In genomic region chr16:30445408-30446202, GRCh38 we compare ENCODE assay signal across 8 cellular contexts. TPM values are rescaled to one million over a fixed set of nuclear protein-coding genes. Genes with fewer than 3 reads are reported as not detected.
A peak's percentile ranks its signal among the peaks of the same experiment; 100 is the strongest.
DNase-seq lines count a peak whose midpoint lies in the region; ATAC-seq and TF ChIP-seq lines count a peak whose summit lies in the region.

A gene with protein sequence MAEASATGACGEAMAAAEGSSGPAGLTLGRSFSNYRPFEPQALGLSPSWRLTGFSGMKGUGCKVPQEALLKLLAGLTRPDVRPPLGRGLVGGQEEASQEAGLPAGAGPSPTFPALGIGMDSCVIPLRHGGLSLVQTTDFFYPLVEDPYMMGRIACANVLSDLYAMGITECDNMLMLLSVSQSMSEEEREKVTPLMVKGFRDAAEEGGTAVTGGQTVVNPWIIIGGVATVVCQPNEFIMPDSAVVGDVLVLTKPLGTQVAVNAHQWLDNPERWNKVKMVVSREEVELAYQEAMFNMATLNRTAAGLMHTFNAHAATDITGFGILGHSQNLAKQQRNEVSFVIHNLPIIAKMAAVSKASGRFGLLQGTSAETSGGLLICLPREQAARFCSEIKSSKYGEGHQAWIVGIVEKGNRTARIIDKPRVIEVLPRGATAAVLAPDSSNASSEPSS (minus strand): TSS chr16:30445874. CDS start chr16:30445727, 147 bp downstream.

- intact Hi-C loops in activated T-helper 1 cell treated with anti-CD3 and anti-CD28 coated beads, Interleukin-12 subunit alpha, Interleukin-12 subunit beta, Interleukin-2, Interleukin-4 antibody, amounts not matched to agents 30 ng/mL and 10 ng/mL and 1 ng/mL, durations not matched to agents 14 hours and 24 hours and 36 hours (cut with micrococcal nuclease): loop anchor here (1.0 to 5.0 kb wide), 5 partner anchors 13 to 82 kb away; partner anchors contain the start of genes DCTPP1 and ITGAL
- intact Hi-C loops in naive thymus-derived CD4-positive, alpha-beta T cell (cut with micrococcal nuclease): loop anchor here (1.0 to 5.0 kb wide), 10 partner anchors 13 to 205 kb away; partner anchors contain the start of genes DCTPP1 (in 2 of the 2), ZNF747 (in 2 of the 2), ITGAL (in 1 of the 2) and PRR14 (in 1 of the 2)

- H3K4me1 ChIP-seq in fibroblast of lung (ENCODE audit: control insufficient read depth, extremely low read depth, insufficient read depth, low read length): peaks cover 7% of the 10 kb centered on the region
- H3K4me1 ChIP-seq in naive thymus-derived CD4-positive, alpha-beta T cell (ENCODE audit: control insufficient read depth in 2 of 2, insufficient read depth in 2 of 2, low read length in 2 of 2): peaks cover 26 to 37% of the 10 kb centered on the region in 2 donors

- peak within 1 kb of the TSS; percentile 95 for H3K4me3 Mint-ChIP-seq in activated T-helper 1 cell treated with anti-CD3 and anti-CD28 coated beads, Interleukin-12 subunit alpha, Interleukin-12 subunit beta, Interleukin-2, Interleukin-4 antibody, amounts not matched to agents 30 ng/mL and 10 ng/mL and 1 ng/mL, durations not matched to agents 14 hours and 24 hours and 36 hours
- peak within 1 kb of the TSS; percentile 85 to 97 (median 95) for H3K4me3 Mint-ChIP-seq in naive thymus-derived CD4-positive, alpha-beta T cell
- H3K4me3 Mint-ChIP-seq in stimulated activated naive B cell treated with anti-CD40 and anti-IgM and Interleukin-4, amounts not matched to agents 10 μg/mL and 1 μg/mL and 100 μg/mL, for 72 hours: peak within 1 kb of the TSS; percentile 87 to 94

- peak within 1 kb of the TSS; percentile 88 for H2AFZ ChIP-seq in fibroblast of lung (ENCODE audit: low read length)

- peak within 1 kb of the TSS; percentile 91 for H3K27ac ChIP-seq in fibroblast of lung (ENCODE audit: insufficient read depth, low read length)
- H3K27ac ChIP-seq in naive thymus-derived CD4-positive, alpha-beta T cell (ENCODE audit: low read depth, low read length): peak within 1 kb of the TSS; percentile 92

- POLR2A ChIA-PET in naive thymus-derived CD4-positive, alpha-beta T cell (lab: Charles Lee): interaction anchor here (0.7 to 20.1 kb wide), 17 partner anchors 12 to 197 kb away, joined by 3 to 374 read pairs (median 4); partner anchors contain the start of genes DCTPP1, ITGAL, ZNF688 and ZNF747

- H3K27me3 ChIP-seq in fibroblast of lung (ENCODE audit: control insufficient read depth, insufficient read depth, low read length): no peaks in the 10 kb centered on the region
- H3K27me3 ChIP-seq in naive thymus-derived CD4-positive, alpha-beta T cell (ENCODE audit: control insufficient read depth in 2 of 2, insufficient read depth in 2 of 2, low read length in 2 of 2): no peaks in the 10 kb centered on the region

- H3K36me3 Mint-ChIP-seq in activated T-helper 1 cell treated with anti-CD3 and anti-CD28 coated beads, Interleukin-12 subunit alpha, Interleukin-12 subunit beta, Interleukin-2, Interleukin-4 antibody, amounts not matched to agents 30 ng/mL and 10 ng/mL and 1 ng/mL, durations not matched to agents 14 hours and 24 hours and 36 hours (ENCODE audit: low read depth): peaks cover 25% of the 10 kb centered on the region
- H3K36me3 Mint-ChIP-seq in naive thymus-derived CD4-positive, alpha-beta T cell: peaks cover 5 to 26% (median 19%) of the 10 kb centered on the region in 5 donors
- H3K36me3 Mint-ChIP-seq in stimulated activated naive B cell treated with anti-CD40 and anti-IgM and Interleukin-4, amounts not matched to agents 10 μg/mL and 1 μg/mL and 100 μg/mL, for 72 hours: peaks cover 26 to 33% of the 10 kb centered on the region in 2 donors

- CTCF ChIA-PET in naive thymus-derived CD4-positive, alpha-beta T cell (lab: Charles Lee): interaction anchor here (0.9 to 2.2 kb wide), 4 partner anchors 14 to 90 kb away, joined by 3 to 7 read pairs (median 6); partner anchors contain the start of gene ZNF747

- peaks cover 42% of the 10 kb centered on the region for H3K4me1 Mint-ChIP-seq in activated T-helper 1 cell treated with anti-CD3 and anti-CD28 coated beads, Interleukin-12 subunit alpha, Interleukin-12 subunit beta, Interleukin-2, Interleukin-4 antibody, amounts not matched to agents 30 ng/mL and 10 ng/mL and 1 ng/mL, durations not matched to agents 14 hours and 24 hours and 36 hours (ENCODE audit: low read depth)
- peaks cover 30 to 47% (median 41%) of the 10 kb centered on the region in 7 donors for H3K4me1 Mint-ChIP-seq in naive thymus-derived CD4-positive, alpha-beta T cell
- peaks cover 27 to 60% of the 10 kb centered on the region in 2 donors for H3K4me1 Mint-ChIP-seq in stimulated activated naive B cell treated with anti-CD40 and anti-IgM and Interleukin-4, amounts not matched to agents 10 μg/mL and 1 μg/mL and 100 μg/mL, for 72 hours

- peak within 1 kb of the TSS; percentile 93 for H3K9ac ChIP-seq in fibroblast of lung (ENCODE audit: insufficient read depth, low read length)

- DNase-seq in DMS79 (lab: John Stamatoyannopoulos, UW): peak; percentile 94
- peak; percentile 87 for DNase-seq in Kasumi-1 (lab: John Stamatoyannopoulos, UW)
- DNase-seq in RKO (ENCODE audit: low spot score): peak; percentile 98
- peak; percentile 93 for DNase-seq in activated T-helper 1 cell treated with anti-CD3 and anti-CD28 coated beads, Interleukin-12 subunit alpha, Interleukin-12 subunit beta, Interleukin-2, Interleukin-4 antibody, amounts not matched to agents 30 ng/mL and 10 ng/mL and 1 ng/mL, durations not matched to agents 14 hours and 24 hours and 36 hours (ENCODE audit: low spot score)
- DNase-seq in fibroblast of lung (ENCODE audit: low read depth in 2 of 2): peak; percentile 98 to 99
- peak; percentile 84 to 96 (median 94) for DNase-seq in naive thymus-derived CD4-positive, alpha-beta T cell
- peak; percentile 97 for DNase-seq in stimulated activated naive B cell treated with anti-CD40 and anti-IgM and Interleukin-4, amounts not matched to agents 10 μg/mL and 1 μg/mL and 100 μg/mL, for 72 hours

- H3K9me3 ChIP-seq in fibroblast of lung (ENCODE audit: control insufficient read depth, insufficient read depth, low read depth, low read length): no peaks in the 10 kb centered on the region
- no peaks in the 10 kb centered on the region for H3K9me3 ChIP-seq in naive thymus-derived CD4-positive, alpha-beta T cell (ENCODE audit: control insufficient read depth in 2 of 3, low read length in 3 of 3)

- H4K20me1 ChIP-seq in fibroblast of lung (ENCODE audit: control insufficient read depth, extremely low read depth, insufficient read depth, low read length): no peaks in the 10 kb centered on the region

- H3K4me2 ChIP-seq in fibroblast of lung (ENCODE audit: extremely low read depth, insufficient read depth, low read length): peak within 1 kb of the TSS; percentile 99

- peak; percentile 40 for TF ChIP-seq CTCF in fibroblast of lung (conservative IDR thresholded peaks at IDR 0.05 in 1 of 2, IDR thresholded peaks at IDR 0.05 in 1 of 2; ENCODE audit: low read depth in 1 of 2, low read length in 2 of 2)

- no peaks in the 10 kb centered on the region for H3K9me3 Mint-ChIP-seq in activated T-helper 1 cell treated with anti-CD3 and anti-CD28 coated beads, Interleukin-12 subunit alpha, Interleukin-12 subunit beta, Interleukin-2, Interleukin-4 antibody, amounts not matched to agents 30 ng/mL and 10 ng/mL and 1 ng/mL, durations not matched to agents 14 hours and 24 hours and 36 hours
- H3K9me3 Mint-ChIP-seq in naive thymus-derived CD4-positive, alpha-beta T cell: peaks cover 0 to 4% (median 2%) of the 10 kb centered on the region in 11 donors
- H3K9me3 Mint-ChIP-seq in stimulated activated naive B cell treated with anti-CD40 and anti-IgM and Interleukin-4, amounts not matched to agents 10 μg/mL and 1 μg/mL and 100 μg/mL, for 72 hours: peaks cover 0 to 5% of the 10 kb centered on the region in 2 donors

- no peaks in the 10 kb centered on the region for H3K27me3 Mint-ChIP-seq in activated T-helper 1 cell treated with anti-CD3 and anti-CD28 coated beads, Interleukin-12 subunit alpha, Interleukin-12 subunit beta, Interleukin-2, Interleukin-4 antibody, amounts not matched to agents 30 ng/mL and 10 ng/mL and 1 ng/mL, durations not matched to agents 14 hours and 24 hours and 36 hours (ENCODE audit: insufficient read depth)
- no peaks in the 10 kb centered on the region for H3K27me3 Mint-ChIP-seq in naive thymus-derived CD4-positive, alpha-beta T cell
- H3K27me3 Mint-ChIP-seq in stimulated activated naive B cell treated with anti-CD40 and anti-IgM and Interleukin-4, amounts not matched to agents 10 μg/mL and 1 μg/mL and 100 μg/mL, for 72 hours: no peaks in the 10 kb centered on the region

- H3K79me2 ChIP-seq in fibroblast of lung (ENCODE audit: control insufficient read depth, insufficient read depth, low read length): peaks cover 11% of the 10 kb centered on the region

- H3K27ac Mint-ChIP-seq in activated T-helper 1 cell treated with anti-CD3 and anti-CD28 coated beads, Interleukin-12 subunit alpha, Interleukin-12 subunit beta, Interleukin-2, Interleukin-4 antibody, amounts not matched to agents 30 ng/mL and 10 ng/mL and 1 ng/mL, durations not matched to agents 14 hours and 24 hours and 36 hours: peak within 1 kb of the TSS; percentile 97
- peak within 1 kb of the TSS; percentile 90 to 98 (median 96) for H3K27ac Mint-ChIP-seq in naive thymus-derived CD4-positive, alpha-beta T cell
- H3K27ac Mint-ChIP-seq in stimulated activated naive B cell treated with anti-CD40 and anti-IgM and Interleukin-4, amounts not matched to agents 10 μg/mL and 1 μg/mL and 100 μg/mL, for 72 hours: peak within 1 kb of the TSS; percentile 97

- H3K36me3 ChIP-seq in fibroblast of lung (ENCODE audit: control insufficient read depth, insufficient read depth, low read length): peaks cover 5% of the 10 kb centered on the region
- peaks cover 0 to 5% (median 4%) of the 10 kb centered on the region in 3 experiments for H3K36me3 ChIP-seq in naive thymus-derived CD4-positive, alpha-beta T cell (ENCODE audit: control insufficient read depth in 2 of 3, insufficient read depth in 3 of 3, low read length in 3 of 3)

- H3K4me3 ChIP-seq in fibroblast of lung (replicated peaks in 1 of 4; ENCODE audit: control extremely low read depth in 1 of 4, insufficient read depth in 1 of 4, low read depth in 3 of 4, low read length in 4 of 4): peak within 1 kb of the TSS; percentile 79 to 99 (median 80)
- H3K4me3 ChIP-seq in naive thymus-derived CD4-positive, alpha-beta T cell (ENCODE audit: low read length): peak within 1 kb of the TSS; percentile 97

- ATAC-seq in GM21717 (IDR thresholded peaks at IDR 0.05; ENCODE audit: unreplicated experiment): peak; percentile 73
- ATAC-seq in naive thymus-derived CD4-positive, alpha-beta T cell: peak; percentile 96
- ATAC-seq in stimulated activated naive B cell treated with anti-CD40 and anti-IgM and Interleukin-4, amounts not matched to agents 10 μg/mL and 1 μg/mL and 100 μg/mL, for 72 hours (replicated peaks): peak; percentile 96 to 98

RNA-seq across cellular contexts. Expression of the gene that starts here (rescaled TPM):
- 83.4 and 87.2 TPM in 2 replicates for total RNA-seq in activated T-helper 1 cell treated with anti-CD3 and anti-CD28 coated beads, Interleukin-12 subunit alpha, Interleukin-12 subunit beta, Interleukin-2, Interleukin-4 antibody, amounts not matched to agents 30 ng/mL and 10 ng/mL and 1 ng/mL, durations not matched to agents 14 hours and 24 hours and 36 hours
- total RNA-seq in fibroblast of lung: 19.3 and 26.6 TPM in 2 replicates
- polyA plus RNA-seq in fibroblast of lung: 39.3 and 41.8 TPM in 2 replicates
- 36.0 and 37.4 TPM in 2 replicates for polyA plus RNA-seq in fibroblast of lung (2012)
- polyA minus RNA-seq in fibroblast of lung (ENCODE audit: low replicate concordance): 6.7 and 10.1 TPM in 2 replicates
- 10 to 100 TPM; 20.9 to 69.6 (median 47.1) TPM for total RNA-seq in naive thymus-derived CD4-positive, alpha-beta T cell
- polyA plus RNA-seq in naive thymus-derived CD4-positive, alpha-beta T cell: 10 to 100 TPM; 61.2 to 83.9 TPM

Comparison
In these comparisons a context has a peak if more than half of its experiments do, and no peak if none do; other contexts are left out.
1. Peak in every context shown above with its lines: DNase-seq, ATAC-seq, H3K4me3 ChIP-seq and H3K27ac ChIP-seq.